Comparison of ENCODE assay signal across 13 cellular contexts in genomic region chr18:44938396-44939036, GRCh38.
DNase-seq lines count a peak whose midpoint lies in the region; ATAC-seq, FAIRE-seq and TF ChIP-seq lines count a peak whose summit lies in the region.
"Had no signal": no experiment of that assay in that cellular context is flagged by ENCODE, and none has a peak within 500 bp of the region (broad histone marks: within the 10 kb centered on the region; RNA-seq: fewer than 3 reads in every experiment).

No MANE protein-coding gene starts in this region.

- H3K27ac ChIP-seq in ectodermal cell (ENCODE audit: insufficient read depth, low read depth, low read length, poor library complexity, severe bottlenecking), result peak overlapping the region; percentile 22
- H3K27ac ChIP-seq in pancreas, result peak overlapping the region in 2 of 4 donors; percentile 64 to 72
- H3K27ac ChIP-seq: HL-60, tibial artery had no signal

- TF ChIP-seq CTCF in pancreas (IDR thresholded peaks at IDR 0.05), result no peak

- peak; percentile 87 for DNase-seq in NCI-H1092 (lab: John Stamatoyannopoulos, UW)
- peak; percentile 55 for DNase-seq in NCI-H2227 treated with DMSO at 0.1 percent for 48 hours (lab: John Stamatoyannopoulos, UW)
- peak in 3 of 6 donors; percentile 21 to 60 (median 23) for DNase-seq in pancreas
- no peak for DNase-seq in activated effector memory CD4-positive, alpha-beta T cell treated with Interleukin-2 at 50 U/mL for 16 hours
- DNase-seq in activated CD8-positive, alpha-beta memory T cell treated with anti-CD3 and anti-CD28 coated beads, Interleukin-2, amount 50 U/mL, for 4 hours, result no peak
- DNase-seq: activated CD4-positive, alpha-beta T cell treated with anti-CD3 and anti-CD28 coated beads for 48 hours; CD8-positive, alpha-beta T cell; tibial artery had no signal

- H3K36me3 ChIP-seq in ectodermal cell (ENCODE audit: control insufficient read depth, insufficient read depth, low read length) (no peaks in the 10 kb centered on the region), pancreas (no peaks in the 10 kb centered on the region)

- H3K4me3 ChIP-seq in ectodermal cell (ENCODE audit: insufficient read depth, low read depth, low read length), result no peak overlapping the region
- no peak overlapping the region for H3K4me3 ChIP-seq in pancreas
- H3K4me3 ChIP-seq: lung, tibial artery had no signal

- ATAC-seq in pancreas, result peak; percentile 71 to 86 (median 82)
- no peak for ATAC-seq in HG03196 (IDR thresholded peaks at IDR 0.05; ENCODE audit: unreplicated experiment)
- no peak for ATAC-seq in HG03378 (IDR thresholded peaks at IDR 0.05; ENCODE audit: unreplicated experiment)
- ATAC-seq: CD8-positive, alpha-beta T cell had no signal

- 60 to 63% methylated on average over 7 of the region's 7 CpGs for WGBS in ectodermal cell, 2 experiments
- WGBS in pancreas, 2 donors, result 34 to 35% methylated on average over 7 of the region's 7 CpGs

- FAIRE-seq in pancreas (lab: Jason Lieb, UNC), result no peak

- H3K27me3 ChIP-seq in ectodermal cell (ENCODE audit: control insufficient read depth, insufficient read depth, low read length, poor library complexity, severe bottlenecking), result no peaks in the 10 kb centered on the region
- H3K27me3 ChIP-seq in pancreas, result no peaks in the 10 kb centered on the region
- H3K27me3 ChIP-seq: tibial artery had no signal

- H3K9me3 ChIP-seq in ectodermal cell (ENCODE audit: control insufficient read depth, low read length), result no peaks in the 10 kb centered on the region
- no peaks in the 10 kb centered on the region for H3K9me3 ChIP-seq in pancreas
- H3K9me3 ChIP-seq: tibial artery had no signal

- H3K4me1 ChIP-seq in ectodermal cell (ENCODE audit: control insufficient read depth, insufficient read depth, low read length) (peaks cover 30% of the 10 kb centered on the region), pancreas (peaks cover 4 to 20% (median 10%) of the 10 kb centered on the region in 3 donors)

- intact Hi-C loops in pancreas (cut with DNase I), result no loop called here

Comparison
In these comparisons a context has a peak if more than half of its experiments do, and no peak if none do; other contexts are left out.
1. DNase-seq: peak in NCI-H1092 (single experiment) and NCI-H2227 treated with DMSO at 0.1 percent for 48 hours (single experiment); none in activated effector memory CD4-positive, alpha-beta T cell treated with Interleukin-2 at 50 U/mL for 16 hours (single experiment) and activated CD8-positive, alpha-beta memory T cell treated with anti-CD3 and anti-CD28 coated beads, Interleukin-2, amount 50 U/mL, for 4 hours (single experiment).
2. ATAC-seq: peak in pancreas (4 of 4); none in HG03196 (single experiment) and HG03378 (single experiment).